18 cellular contexts compared by ENCODE assay signal in genomic region chr4:56139241-56139827, GRCh38.
DNase-seq lines count a peak whose midpoint lies in the region; ATAC-seq and TF ChIP-seq lines count a peak whose summit lies in the region.
"Had no signal": no experiment of that assay in that cellular context is flagged by ENCODE, and none has a peak within 500 bp of the region (broad histone marks: within the 10 kb centered on the region; RNA-seq: fewer than 3 reads in every experiment).

No MANE protein-coding gene starts in this region.

- TF ChIP-seq CTCF in GM23338 (conservative IDR thresholded peaks at IDR 0.05; ENCODE audit: low read depth in 2 of 2) (no peak), fibroblast of villous mesenchyme (IDR thresholded peaks at IDR 0.05; ENCODE audit: insufficient read depth, low read depth, low read length) (no peak), parathyroid adenoma (IDR thresholded peaks at IDR 0.05) (no peak)

- H3K36me3 ChIP-seq in GM23338 (ENCODE audit: insufficient read depth) (no peaks in the 10 kb centered on the region), parathyroid adenoma (ENCODE audit: control insufficient read depth, insufficient read depth, low read length) (no peaks in the 10 kb centered on the region)
- no peaks in the 10 kb centered on the region for H3K36me3 ChIP-seq in CD8-positive, alpha-beta memory T cell (ENCODE audit: insufficient read depth, low read length)
- H3K36me3 ChIP-seq: Peyer's patch had no signal

- CTCF ChIA-PET in CD8-positive, alpha-beta memory T cell (lab: Charles Lee): no interaction called here

- H3K4me3 ChIP-seq in GM23338 (no peak overlapping the region), fibroblast of villous mesenchyme (ENCODE audit: low read depth, low read length) (no peak overlapping the region), parathyroid adenoma (ENCODE audit: low read depth, low read length) (no peak overlapping the region)
- no peak overlapping the region for H3K4me3 ChIP-seq in CD8-positive, alpha-beta memory T cell (ENCODE audit: low read length)
- H3K4me3 ChIP-seq: Peyer's patch had no signal

- H2AFZ ChIP-seq in GM23338 (no peak overlapping the region), parathyroid adenoma (peak overlapping the region; percentile 42)

- H3K36me3 Mint-ChIP-seq in GM23338 (ENCODE audit: low read depth): no peaks in the 10 kb centered on the region
- H3K36me3 Mint-ChIP-seq in CD8-positive, alpha-beta memory T cell: no peaks in the 10 kb centered on the region
- H3K36me3 Mint-ChIP-seq: CD4-positive, CD25-positive, alpha-beta regulatory T cell had no signal

- H3K4me2 ChIP-seq in GM23338 (no peak overlapping the region), parathyroid adenoma (ENCODE audit: low read length) (peak overlapping the region; percentile 9)

- peaks cover 2% of the 10 kb centered on the region for H3K27me3 Mint-ChIP-seq in GM23338 (ENCODE audit: insufficient read depth, low read depth, poor library complexity)
- H3K27me3 Mint-ChIP-seq in CD8-positive, alpha-beta memory T cell: peaks cover 7 to 8% of the 10 kb centered on the region in 2 donors

- no peaks in the 10 kb centered on the region; the same call in 2 of the 3 replicates for H3K9me3 Mint-ChIP-seq in GM23338
- H3K9me3 Mint-ChIP-seq in CD8-positive, alpha-beta memory T cell: peaks cover 0 to 1% (median 0%) of the 10 kb centered on the region in 5 donors
- H3K9me3 Mint-ChIP-seq: CD4-positive, CD25-positive, alpha-beta regulatory T cell had no signal

- no peaks in the 10 kb centered on the region; the same call in 1 of the 2 replicates for H3K9me2 ChIP-seq in GM23338 (ENCODE audit: insufficient read depth)

- no peaks in the 10 kb centered on the region for H3F3A ChIP-seq in GM23338 (replicated peaks; ENCODE audit: low read depth)

- H3K4me1 Mint-ChIP-seq in GM23338: peaks cover 12% of the 10 kb centered on the region
- H3K4me1 Mint-ChIP-seq in CD8-positive, alpha-beta memory T cell: no peaks in the 10 kb centered on the region
- H3K4me1 Mint-ChIP-seq: B cell; CD4-positive, CD25-positive, alpha-beta regulatory T cell had no signal

- H3K4me1 ChIP-seq in GM23338 (ENCODE audit: insufficient read depth) (no peaks in the 10 kb centered on the region; the same call in 1 of the 2 replicates), parathyroid adenoma (peaks cover 23% of the 10 kb centered on the region)
- no peaks in the 10 kb centered on the region for H3K4me1 ChIP-seq in CD8-positive, alpha-beta memory T cell (ENCODE audit: insufficient read depth, low read length)
- H3K4me1 ChIP-seq: Peyer's patch had no signal

- no peaks in the 10 kb centered on the region for H3K9me3 ChIP-seq in parathyroid adenoma (ENCODE audit: control insufficient read depth, low read length)
- H3K9me3 ChIP-seq in CD8-positive, alpha-beta memory T cell (ENCODE audit: low read length): no peaks in the 10 kb centered on the region
- H3K9me3 ChIP-seq: Peyer's patch had no signal

- H3K27ac ChIP-seq in GM23338 (ENCODE audit: low read depth) (no peak overlapping the region), parathyroid adenoma (peak overlapping the region; percentile 91)
- H3K27ac ChIP-seq in CD8-positive, alpha-beta memory T cell (ENCODE audit: low read depth, low read length): no peak overlapping the region
- H3K27ac ChIP-seq: Peyer's patch had no signal

- no peaks in the 10 kb centered on the region for H3K27me3 ChIP-seq in GM23338 (ENCODE audit: insufficient read depth)
- no peaks in the 10 kb centered on the region for H3K27me3 ChIP-seq in parathyroid adenoma (ENCODE audit: control insufficient read depth, insufficient read depth, low read length)
- H3K27me3 ChIP-seq in CD8-positive, alpha-beta memory T cell (ENCODE audit: insufficient read depth, low read length, poor library complexity, severe bottlenecking): no peaks in the 10 kb centered on the region
- H3K27me3 ChIP-seq: Peyer's patch had no signal

- H3K27ac Mint-ChIP-seq in GM23338: peak overlapping the region; percentile 38; the same call in 1 of the 2 replicates
- no peak overlapping the region for H3K27ac Mint-ChIP-seq in CD8-positive, alpha-beta memory T cell
- H3K27ac Mint-ChIP-seq: B cell; CD4-positive, CD25-positive, alpha-beta regulatory T cell had no signal

- H3K79me2 ChIP-seq in GM23338 (replicated peaks; ENCODE audit: insufficient read depth) (no peaks in the 10 kb centered on the region; the same call in 1 of the 2 replicates), parathyroid adenoma (no peaks in the 10 kb centered on the region)

- DNase-seq in GM23338 (ENCODE audit: low spot score): no peak
- DNase-seq in SK-MEL-5 (ENCODE audit: low read depth, low spot score): peak; percentile 12
- DNase-seq in fibroblast of villous mesenchyme (ENCODE audit: low read depth): peak; percentile 39
- no peak for DNase-seq in CD8-positive, alpha-beta memory T cell
- no peak for DNase-seq in A172 (ENCODE audit: low spot score)
- DNase-seq in KBM-7: no peak
- DNase-seq: ACHN; CD4-positive, CD25-positive, alpha-beta regulatory T cell; Karpas-422; MM.1S; NCI-H1105; NCI-H1694 treated with DMSO at 0.1 percent for 48 hours; NCI-H2171; NCI-H82; Peyer's patch had no signal

- no peak; the same call in 2 of the 3 replicates for ATAC-seq in GM23338
- ATAC-seq: Right ventricle myocardium inferior had no signal

- H3K9ac ChIP-seq in parathyroid adenoma: no peak overlapping the region

- no peaks in the 10 kb centered on the region for H4K20me1 ChIP-seq in GM23338 (replicated peaks; ENCODE audit: insufficient read depth)

- POLR2A ChIA-PET in CD8-positive, alpha-beta memory T cell (lab: Charles Lee): no interaction called here

- no peak overlapping the region for H3K4me3 Mint-ChIP-seq in GM23338
- H3K4me3 Mint-ChIP-seq in CD8-positive, alpha-beta memory T cell: no peak overlapping the region
- H3K4me3 Mint-ChIP-seq: B cell; CD4-positive, CD25-positive, alpha-beta regulatory T cell had no signal

- in situ Hi-C loops in SK-MEL-5 (cut with HindIII; ENCODE audit: low pct_unique_long_range_greater_than_20kb, low sequenced_read_pairs): no loop called here
- in situ Hi-C loops in KBM-7 (cut with MboI; ENCODE audit: low pct_unique_long_range_greater_than_20kb, low sequenced_read_pairs): no loop called here

TF ChIP-seq in GM23338, 12 proteins besides CTCF, POLR2A, EP300 and RAD21:
- TF ChIP-seq, protein P1, sequence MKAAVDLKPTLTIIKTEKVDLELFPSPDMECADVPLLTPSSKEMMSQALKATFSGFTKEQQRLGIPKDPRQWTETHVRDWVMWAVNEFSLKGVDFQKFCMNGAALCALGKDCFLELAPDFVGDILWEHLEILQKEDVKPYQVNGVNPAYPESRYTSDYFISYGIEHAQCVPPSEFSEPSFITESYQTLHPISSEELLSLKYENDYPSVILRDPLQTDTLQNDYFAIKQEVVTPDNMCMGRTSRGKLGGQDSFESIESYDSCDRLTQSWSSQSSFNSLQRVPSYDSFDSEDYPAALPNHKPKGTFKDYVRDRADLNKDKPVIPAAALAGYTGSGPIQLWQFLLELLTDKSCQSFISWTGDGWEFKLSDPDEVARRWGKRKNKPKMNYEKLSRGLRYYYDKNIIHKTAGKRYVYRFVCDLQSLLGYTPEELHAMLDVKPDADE (IDR thresholded peaks at IDR 0.05): no peak
- TF ChIP-seq CREB1 (CRISPR knock-in tag; IDR thresholded peaks at IDR 0.05; ENCODE audit: low read depth) (no peak), EZH2 (IDR thresholded peaks at IDR 0.05; ENCODE audit: low read depth, unreplicated experiment) (no peak)
- TF ChIP-seq, protein P2, sequence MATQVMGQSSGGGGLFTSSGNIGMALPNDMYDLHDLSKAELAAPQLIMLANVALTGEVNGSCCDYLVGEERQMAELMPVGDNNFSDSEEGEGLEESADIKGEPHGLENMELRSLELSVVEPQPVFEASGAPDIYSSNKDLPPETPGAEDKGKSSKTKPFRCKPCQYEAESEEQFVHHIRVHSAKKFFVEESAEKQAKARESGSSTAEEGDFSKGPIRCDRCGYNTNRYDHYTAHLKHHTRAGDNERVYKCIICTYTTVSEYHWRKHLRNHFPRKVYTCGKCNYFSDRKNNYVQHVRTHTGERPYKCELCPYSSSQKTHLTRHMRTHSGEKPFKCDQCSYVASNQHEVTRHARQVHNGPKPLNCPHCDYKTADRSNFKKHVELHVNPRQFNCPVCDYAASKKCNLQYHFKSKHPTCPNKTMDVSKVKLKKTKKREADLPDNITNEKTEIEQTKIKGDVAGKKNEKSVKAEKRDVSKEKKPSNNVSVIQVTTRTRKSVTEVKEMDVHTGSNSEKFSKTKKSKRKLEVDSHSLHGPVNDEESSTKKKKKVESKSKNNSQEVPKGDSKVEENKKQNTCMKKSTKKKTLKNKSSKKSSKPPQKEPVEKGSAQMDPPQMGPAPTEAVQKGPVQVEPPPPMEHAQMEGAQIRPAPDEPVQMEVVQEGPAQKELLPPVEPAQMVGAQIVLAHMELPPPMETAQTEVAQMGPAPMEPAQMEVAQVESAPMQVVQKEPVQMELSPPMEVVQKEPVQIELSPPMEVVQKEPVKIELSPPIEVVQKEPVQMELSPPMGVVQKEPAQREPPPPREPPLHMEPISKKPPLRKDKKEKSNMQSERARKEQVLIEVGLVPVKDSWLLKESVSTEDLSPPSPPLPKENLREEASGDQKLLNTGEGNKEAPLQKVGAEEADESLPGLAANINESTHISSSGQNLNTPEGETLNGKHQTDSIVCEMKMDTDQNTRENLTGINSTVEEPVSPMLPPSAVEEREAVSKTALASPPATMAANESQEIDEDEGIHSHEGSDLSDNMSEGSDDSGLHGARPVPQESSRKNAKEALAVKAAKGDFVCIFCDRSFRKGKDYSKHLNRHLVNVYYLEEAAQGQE (IDR thresholded peaks at IDR 0.05; ENCODE audit: unreplicated experiment): no peak
TF ChIP-seq in GM23338: peak in this region for 0.

Comparison
In these comparisons a context has a peak if more than half of its experiments do, and no peak if none do; other contexts are left out.
1. DNase-seq: peak in SK-MEL-5 (single experiment) and fibroblast of villous mesenchyme (single experiment); none in GM23338 (single experiment), CD8-positive, alpha-beta memory T cell (0 of 5), A172 (single experiment) and KBM-7 (single experiment).